In the genomic region with DNA sequence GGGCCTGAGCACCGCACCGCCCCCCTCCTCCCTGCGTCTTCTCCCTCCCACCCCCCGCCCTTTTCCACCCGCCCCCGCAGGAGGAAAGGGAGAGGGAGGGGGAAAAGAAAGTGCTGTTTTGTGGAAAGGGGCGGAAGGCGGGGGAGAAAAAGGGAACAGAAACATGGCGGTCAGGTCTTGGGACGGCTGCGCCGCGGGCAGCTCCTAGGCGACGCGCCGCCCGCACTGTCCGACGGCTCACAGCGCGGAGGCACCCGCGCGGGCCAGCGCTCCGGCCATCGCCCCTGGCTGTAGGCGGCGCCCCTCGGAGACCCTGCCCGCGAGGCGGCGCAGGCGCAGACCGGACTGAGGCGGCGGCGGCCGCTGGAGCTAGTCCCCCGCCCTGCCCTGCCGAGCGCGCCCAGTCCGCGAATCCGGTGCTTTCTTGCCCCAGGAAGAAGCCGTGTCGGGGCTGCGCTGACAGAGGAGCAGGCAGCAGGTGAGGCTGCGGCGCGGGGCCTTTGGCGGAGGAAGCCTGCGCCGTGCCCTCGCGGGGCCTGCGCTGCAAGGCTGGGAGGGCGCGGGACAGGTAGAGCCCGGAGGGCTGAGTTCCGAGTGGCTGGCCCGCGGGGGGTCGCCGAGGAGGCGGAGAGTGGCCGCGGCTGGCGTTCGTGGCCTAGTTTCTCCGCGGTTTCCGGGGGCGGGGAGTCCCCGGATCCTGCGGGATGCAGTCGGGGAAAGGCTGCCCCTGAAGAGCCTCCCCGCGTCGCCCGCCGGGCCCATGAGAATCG, we compare ENCODE assay signal across 1 cellular context.
TF ChIP-seq lines count a peak whose summit lies in the region.

A gene (plus strand): TSS at position 338 of the 770 bp plus-strand sequence. CDS start 45,482 bp downstream, outside the sequence.

TF ChIP-seq in HepG2, 621 proteins besides CTCF, POLR2A, EP300 and RAD21 (continued from another document and continues in another):
- TF ChIP-seq, protein P1, sequence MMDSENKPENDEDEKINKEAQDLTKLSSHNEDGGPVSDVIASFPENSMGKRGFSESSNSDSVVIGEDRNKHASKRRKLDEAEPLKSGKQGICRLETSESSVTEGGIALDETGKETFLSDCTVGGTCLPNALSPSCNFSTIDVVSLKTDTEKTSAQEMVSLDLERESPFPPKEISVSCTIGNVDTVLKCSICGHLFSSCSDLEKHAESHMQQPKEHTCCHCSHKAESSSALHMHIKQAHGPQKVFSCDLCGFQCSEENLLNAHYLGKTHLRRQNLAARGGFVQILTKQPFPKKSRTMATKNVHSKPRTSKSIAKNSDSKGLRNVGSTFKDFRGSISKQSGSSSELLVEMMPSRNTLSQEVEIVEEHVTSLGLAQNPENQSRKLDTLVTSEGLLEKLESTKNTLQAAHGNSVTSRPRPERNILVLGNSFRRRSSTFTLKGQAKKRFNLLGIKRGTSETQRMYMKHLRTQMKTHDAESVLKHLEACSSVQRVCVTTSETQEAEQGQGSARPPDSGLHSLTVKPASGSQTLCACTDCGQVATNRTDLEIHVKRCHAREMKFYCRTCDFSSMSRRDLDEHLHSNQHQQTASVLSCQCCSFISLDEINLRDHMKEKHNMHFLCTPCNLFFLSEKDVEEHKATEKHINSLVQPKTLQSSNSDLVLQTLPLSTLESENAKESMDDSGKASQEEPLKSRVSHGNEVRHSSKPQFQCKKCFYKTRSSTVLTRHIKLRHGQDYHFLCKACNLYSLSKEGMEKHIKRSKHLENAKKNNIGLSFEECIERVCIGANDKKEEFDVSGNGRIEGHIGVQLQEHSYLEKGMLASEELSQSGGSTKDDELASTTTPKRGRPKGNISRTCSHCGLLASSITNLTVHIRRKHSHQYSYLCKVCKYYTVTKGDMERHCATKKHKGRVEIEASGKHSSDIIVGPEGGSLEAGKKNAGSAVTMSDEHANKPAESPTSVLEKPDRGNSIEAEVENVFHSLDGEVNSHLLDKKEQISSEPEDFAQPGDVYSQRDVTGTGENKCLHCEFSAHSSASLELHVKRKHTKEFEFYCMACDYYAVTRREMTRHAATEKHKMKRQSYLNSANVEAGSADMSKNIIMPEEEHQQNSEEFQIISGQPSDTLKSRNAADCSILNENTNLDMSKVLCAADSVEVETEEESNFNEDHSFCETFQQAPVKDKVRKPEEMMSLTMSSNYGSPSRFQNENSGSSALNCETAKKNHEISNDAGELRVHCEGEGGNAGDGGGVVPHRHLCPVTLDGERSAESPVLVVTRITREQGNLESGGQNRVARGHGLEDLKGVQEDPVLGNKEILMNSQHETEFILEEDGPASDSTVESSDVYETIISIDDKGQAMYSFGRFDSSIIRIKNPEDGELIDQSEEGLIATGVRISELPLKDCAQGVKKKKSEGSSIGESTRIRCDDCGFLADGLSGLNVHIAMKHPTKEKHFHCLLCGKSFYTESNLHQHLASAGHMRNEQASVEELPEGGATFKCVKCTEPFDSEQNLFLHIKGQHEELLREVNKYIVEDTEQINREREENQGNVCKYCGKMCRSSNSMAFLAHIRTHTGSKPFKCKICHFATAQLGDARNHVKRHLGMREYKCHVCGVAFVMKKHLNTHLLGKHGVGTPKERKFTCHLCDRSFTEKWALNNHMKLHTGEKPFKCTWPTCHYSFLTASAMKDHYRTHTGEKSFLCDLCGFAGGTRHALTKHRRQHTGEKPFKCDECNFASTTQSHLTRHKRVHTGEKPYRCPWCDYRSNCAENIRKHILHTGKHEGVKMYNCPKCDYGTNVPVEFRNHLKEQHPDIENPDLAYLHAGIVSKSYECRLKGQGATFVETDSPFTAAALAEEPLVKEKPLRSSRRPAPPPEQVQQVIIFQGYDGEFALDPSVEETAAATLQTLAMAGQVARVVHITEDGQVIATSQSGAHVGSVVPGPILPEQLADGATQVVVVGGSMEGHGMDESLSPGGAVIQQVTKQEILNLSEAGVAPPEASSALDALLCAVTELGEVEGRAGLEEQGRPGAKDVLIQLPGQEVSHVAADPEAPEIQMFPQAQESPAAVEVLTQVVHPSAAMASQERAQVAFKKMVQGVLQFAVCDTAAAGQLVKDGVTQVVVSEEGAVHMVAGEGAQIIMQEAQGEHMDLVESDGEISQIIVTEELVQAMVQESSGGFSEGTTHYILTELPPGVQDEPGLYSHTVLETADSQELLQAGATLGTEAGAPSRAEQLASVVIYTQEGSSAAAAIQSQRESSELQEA (CRISPR knock-in tag; IDR thresholded peaks at IDR 0.05; ENCODE audit: not compliant biosample characterization) = peak; percentile 89
- TF ChIP-seq KMT2B (CRISPR knock-in tag; IDR thresholded peaks at IDR 0.05) (peak; percentile 60), ZNF207 (IDR thresholded peaks at IDR 0.05; ENCODE audit: borderline replicate concordance) (no peak), HMG20A (CRISPR knock-in tag; IDR thresholded peaks at IDR 0.05; ENCODE audit: borderline replicate concordance) (peak; percentile 17; the same call in 1 of the 2 replicates), TCF12 (IDR thresholded peaks at IDR 0.05) (no peak), TCF12 (CRISPR knock-in tag; IDR thresholded peaks at IDR 0.05) (peak; percentile 71; the same call in 1 of the 2 replicates), ZNF841 (CRISPR knock-in tag; IDR thresholded peaks at IDR 0.05; ENCODE audit: borderline replicate concordance) (0 out of 2 replicates have a peak, but pooled peaks have one; percentile 32), ZNF614 (CRISPR knock-in tag; IDR thresholded peaks at IDR 0.05; ENCODE audit: borderline replicate concordance) (peak; percentile 61; the same call in 1 of the 2 replicates), GATAD2A (CRISPR knock-in tag; IDR thresholded peaks at IDR 0.05) (peak; percentile 29; the same call in 1 of the 2 replicates), ZNF724P (CRISPR knock-in tag; IDR thresholded peaks at IDR 0.05; ENCODE audit: borderline replicate concordance) (peak; percentile 31; the same call in 1 of the 2 replicates), ZNF775 (CRISPR knock-in tag; IDR thresholded peaks at IDR 0.05; ENCODE audit: borderline replicate concordance) (no peak), SMARCE1 (IDR thresholded peaks at IDR 0.05; ENCODE audit: borderline replicate concordance) (no peak), DMAP1 (CRISPR knock-in tag; IDR thresholded peaks at IDR 0.05) (peak; percentile 25; the same call in 1 of the 2 replicates), STAT5B (CRISPR knock-in tag; IDR thresholded peaks at IDR 0.05) (no peak), TBX2 (CRISPR knock-in tag; IDR thresholded peaks at IDR 0.05; ENCODE audit: borderline replicate concordance) (peak; percentile 47; the same call in 1 of the 2 replicates), DNMT1 (CRISPR knock-in tag; IDR thresholded peaks at IDR 0.05) (0 out of 2 replicates have a peak, but pooled peaks have one; percentile 80), RXRB (CRISPR knock-in tag; IDR thresholded peaks at IDR 0.05; ENCODE audit: borderline replicate concordance) (peak; percentile 42; the same call in 1 of the 2 replicates)
- TF ChIP-seq, protein P2, sequence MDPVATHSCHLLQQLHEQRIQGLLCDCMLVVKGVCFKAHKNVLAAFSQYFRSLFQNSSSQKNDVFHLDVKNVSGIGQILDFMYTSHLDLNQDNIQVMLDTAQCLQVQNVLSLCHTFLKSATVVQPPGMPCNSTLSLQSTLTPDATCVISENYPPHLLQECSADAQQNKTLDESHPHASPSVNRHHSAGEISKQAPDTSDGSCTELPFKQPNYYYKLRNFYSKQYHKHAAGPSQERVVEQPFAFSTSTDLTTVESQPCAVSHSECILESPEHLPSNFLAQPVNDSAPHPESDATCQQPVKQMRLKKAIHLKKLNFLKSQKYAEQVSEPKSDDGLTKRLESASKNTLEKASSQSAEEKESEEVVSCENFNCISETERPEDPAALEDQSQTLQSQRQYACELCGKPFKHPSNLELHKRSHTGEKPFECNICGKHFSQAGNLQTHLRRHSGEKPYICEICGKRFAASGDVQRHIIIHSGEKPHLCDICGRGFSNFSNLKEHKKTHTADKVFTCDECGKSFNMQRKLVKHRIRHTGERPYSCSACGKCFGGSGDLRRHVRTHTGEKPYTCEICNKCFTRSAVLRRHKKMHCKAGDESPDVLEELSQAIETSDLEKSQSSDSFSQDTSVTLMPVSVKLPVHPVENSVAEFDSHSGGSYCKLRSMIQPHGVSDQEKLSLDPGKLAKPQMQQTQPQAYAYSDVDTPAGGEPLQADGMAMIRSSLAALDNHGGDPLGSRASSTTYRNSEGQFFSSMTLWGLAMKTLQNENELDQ (CRISPR knock-in tag; IDR thresholded peaks at IDR 0.05; ENCODE audit: borderline replicate concordance) = no peak
- TF ChIP-seq, protein P3, sequence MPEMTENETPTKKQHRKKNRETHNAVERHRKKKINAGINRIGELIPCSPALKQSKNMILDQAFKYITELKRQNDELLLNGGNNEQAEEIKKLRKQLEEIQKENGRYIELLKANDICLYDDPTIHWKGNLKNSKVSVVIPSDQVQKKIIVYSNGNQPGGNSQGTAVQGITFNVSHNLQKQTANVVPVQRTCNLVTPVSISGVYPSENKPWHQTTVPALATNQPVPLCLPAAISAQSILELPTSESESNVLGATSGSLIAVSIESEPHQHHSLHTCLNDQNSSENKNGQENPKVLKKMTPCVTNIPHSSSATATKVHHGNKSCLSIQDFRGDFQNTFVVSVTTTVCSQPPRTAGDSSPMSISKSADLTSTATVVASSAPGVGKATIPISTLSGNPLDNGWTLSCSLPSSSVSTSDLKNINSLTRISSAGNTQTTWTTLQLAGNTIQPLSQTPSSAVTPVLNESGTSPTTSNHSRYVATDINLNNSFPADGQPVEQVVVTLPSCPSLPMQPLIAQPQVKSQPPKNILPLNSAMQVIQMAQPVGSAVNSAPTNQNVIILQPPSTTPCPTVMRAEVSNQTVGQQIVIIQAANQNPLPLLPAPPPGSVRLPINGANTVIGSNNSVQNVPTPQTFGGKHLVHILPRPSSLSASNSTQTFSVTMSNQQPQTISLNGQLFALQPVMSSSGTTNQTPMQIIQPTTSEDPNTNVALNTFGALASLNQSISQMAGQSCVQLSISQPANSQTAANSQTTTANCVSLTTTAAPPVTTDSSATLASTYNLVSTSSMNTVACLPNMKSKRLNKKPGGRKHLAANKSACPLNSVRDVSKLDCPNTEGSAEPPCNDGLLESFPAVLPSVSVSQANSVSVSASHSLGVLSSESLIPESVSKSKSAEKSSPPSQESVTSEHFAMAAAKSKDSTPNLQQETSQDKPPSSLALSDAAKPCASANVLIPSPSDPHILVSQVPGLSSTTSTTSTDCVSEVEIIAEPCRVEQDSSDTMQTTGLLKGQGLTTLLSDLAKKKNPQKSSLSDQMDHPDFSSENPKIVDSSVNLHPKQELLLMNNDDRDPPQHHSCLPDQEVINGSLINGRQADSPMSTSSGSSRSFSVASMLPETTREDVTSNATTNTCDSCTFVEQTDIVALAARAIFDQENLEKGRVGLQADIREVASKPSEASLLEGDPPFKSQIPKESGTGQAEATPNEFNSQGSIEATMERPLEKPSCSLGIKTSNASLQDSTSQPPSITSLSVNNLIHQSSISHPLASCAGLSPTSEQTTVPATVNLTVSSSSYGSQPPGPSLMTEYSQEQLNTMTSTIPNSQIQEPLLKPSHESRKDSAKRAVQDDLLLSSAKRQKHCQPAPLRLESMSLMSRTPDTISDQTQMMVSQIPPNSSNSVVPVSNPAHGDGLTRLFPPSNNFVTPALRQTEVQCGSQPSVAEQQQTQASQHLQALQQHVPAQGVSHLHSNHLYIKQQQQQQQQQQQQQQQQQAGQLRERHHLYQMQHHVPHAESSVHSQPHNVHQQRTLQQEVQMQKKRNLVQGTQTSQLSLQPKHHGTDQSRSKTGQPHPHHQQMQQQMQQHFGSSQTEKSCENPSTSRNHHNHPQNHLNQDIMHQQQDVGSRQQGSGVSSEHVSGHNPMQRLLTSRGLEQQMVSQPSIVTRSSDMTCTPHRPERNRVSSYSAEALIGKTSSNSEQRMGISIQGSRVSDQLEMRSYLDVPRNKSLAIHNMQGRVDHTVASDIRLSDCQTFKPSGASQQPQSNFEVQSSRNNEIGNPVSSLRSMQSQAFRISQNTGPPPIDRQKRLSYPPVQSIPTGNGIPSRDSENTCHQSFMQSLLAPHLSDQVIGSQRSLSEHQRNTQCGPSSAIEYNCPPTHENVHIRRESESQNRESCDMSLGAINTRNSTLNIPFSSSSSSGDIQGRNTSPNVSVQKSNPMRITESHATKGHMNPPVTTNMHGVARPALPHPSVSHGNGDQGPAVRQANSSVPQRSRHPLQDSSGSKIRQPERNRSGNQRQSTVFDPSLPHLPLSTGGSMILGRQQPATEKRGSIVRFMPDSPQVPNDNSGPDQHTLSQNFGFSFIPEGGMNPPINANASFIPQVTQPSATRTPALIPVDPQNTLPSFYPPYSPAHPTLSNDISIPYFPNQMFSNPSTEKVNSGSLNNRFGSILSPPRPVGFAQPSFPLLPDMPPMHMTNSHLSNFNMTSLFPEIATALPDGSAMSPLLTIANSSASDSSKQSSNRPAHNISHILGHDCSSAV (CRISPR knock-in tag; IDR thresholded peaks at IDR 0.05; ENCODE audit: borderline replicate concordance) = no peak
- TF ChIP-seq, protein P4, sequence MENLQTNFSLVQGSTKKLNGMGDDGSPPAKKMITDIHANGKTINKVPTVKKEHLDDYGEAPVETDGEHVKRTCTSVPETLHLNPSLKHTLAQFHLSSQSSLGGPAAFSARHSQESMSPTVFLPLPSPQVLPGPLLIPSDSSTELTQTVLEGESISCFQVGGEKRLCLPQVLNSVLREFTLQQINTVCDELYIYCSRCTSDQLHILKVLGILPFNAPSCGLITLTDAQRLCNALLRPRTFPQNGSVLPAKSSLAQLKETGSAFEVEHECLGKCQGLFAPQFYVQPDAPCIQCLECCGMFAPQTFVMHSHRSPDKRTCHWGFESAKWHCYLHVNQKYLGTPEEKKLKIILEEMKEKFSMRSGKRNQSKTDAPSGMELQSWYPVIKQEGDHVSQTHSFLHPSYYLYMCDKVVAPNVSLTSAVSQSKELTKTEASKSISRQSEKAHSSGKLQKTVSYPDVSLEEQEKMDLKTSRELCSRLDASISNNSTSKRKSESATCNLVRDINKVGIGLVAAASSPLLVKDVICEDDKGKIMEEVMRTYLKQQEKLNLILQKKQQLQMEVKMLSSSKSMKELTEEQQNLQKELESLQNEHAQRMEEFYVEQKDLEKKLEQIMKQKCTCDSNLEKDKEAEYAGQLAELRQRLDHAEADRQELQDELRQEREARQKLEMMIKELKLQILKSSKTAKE (CRISPR knock-in tag; IDR thresholded peaks at IDR 0.05; ENCODE audit: borderline replicate concordance) = peak; percentile 45; the same call in 1 of the 2 replicates
